ENCODE assay signal across 8 cellular contexts in genomic region chr1:67687649-67688048, GRCh38. TPM values are rescaled to one million over a fixed set of nuclear protein-coding genes. Genes with fewer than 3 reads are reported as not detected.
DNase-seq lines count a peak whose midpoint lies in the region; ATAC-seq and TF ChIP-seq lines count a peak whose summit lies in the region.

No MANE protein-coding gene starts in this region.

- H3K4me1 ChIP-seq in CD4-positive, alpha-beta memory T cell (ENCODE audit: insufficient read depth, low read length): peaks cover 19% of the 10 kb centered on the region
- H3K4me1 ChIP-seq in mesodermal cell (ENCODE audit: control insufficient read depth, insufficient read depth, low read length, poor library complexity, severe bottlenecking) (peaks cover 27% of the 10 kb centered on the region), adrenal gland (replicated peaks in 1 of 2) (peaks cover 12 to 27% of the 10 kb centered on the region in 2 donors)

- intact Hi-C loops in CD4-positive, alpha-beta memory T cell (cut with micrococcal nuclease): loop anchor here (2.0 kb wide), 1 partner anchor 73 kb away; no protein-coding TSS in a partner anchor
- intact Hi-C loops in adrenal gland (cut with DNase I): loop anchor here (5.0 to 10.0 kb wide), 2 partner anchors 123 to 145 kb away; partner anchors contain the start of gene GNG12 (in 1 of the 2)

- 45 to 71% methylated on average over 3 of the region's 4 CpGs for WGBS in mesodermal cell (ENCODE audit: insufficient coverage in 2 of 2), 2 experiments
- WGBS in adrenal gland, 4 donors: 68 to 77% (median 72%) methylated on average over 4 of the region's 4 CpGs

- CTCF ChIA-PET in CD4-positive, alpha-beta memory T cell (lab: Charles Lee; ENCODE audit: partially characterized antibody): interaction anchor here (4.3 to 5.0 kb wide), 2 partner anchors 72 to 126 kb away, joined by 12 to 46 read pairs; no protein-coding TSS in a partner anchor

- TF ChIP-seq POLR2A in adrenal gland (IDR thresholded peaks at IDR 0.05): no peak

- no peak overlapping the region for H3K27ac ChIP-seq in CD4-positive, alpha-beta memory T cell (ENCODE audit: low read depth, low read length)
- peak overlapping the region; percentile 96 for H3K27ac ChIP-seq in mesodermal cell (ENCODE audit: low read depth, low read length, severe bottlenecking)
- H3K27ac ChIP-seq in adrenal gland: no peak overlapping the region

- H3K4me1 Mint-ChIP-seq in CD4-positive, alpha-beta memory T cell: peaks cover 11 to 24% (median 18%) of the 10 kb centered on the region in 4 donors

- no peak for ATAC-seq in HG02840 (IDR thresholded peaks at IDR 0.05; ENCODE audit: low FRiP score, unreplicated experiment)
- no peak for ATAC-seq in HG03095 (IDR thresholded peaks at IDR 0.05; ENCODE audit: unreplicated experiment)

- no peak for TF ChIP-seq RAD21 in Ishikawa (IDR thresholded peaks at IDR 0.05; ENCODE audit: low read depth)

- H3K27ac Mint-ChIP-seq in CD4-positive, alpha-beta memory T cell: peak overlapping the region in 2 of 7 donors; percentile 3 to 7

- POLR2A ChIA-PET in CD4-positive, alpha-beta memory T cell (lab: Charles Lee; ENCODE audit: partially characterized antibody): no interaction called here

- H3K9me3 ChIP-seq in CD4-positive, alpha-beta memory T cell (ENCODE audit: control insufficient read depth in 1 of 2, low read length in 2 of 2): no peaks in the 10 kb centered on the region
- H3K9me3 ChIP-seq in mesodermal cell (ENCODE audit: control insufficient read depth, low read length) (no peaks in the 10 kb centered on the region), adrenal gland (replicated peaks in 1 of 3) (no peaks in the 10 kb centered on the region)

- H3K4me3 Mint-ChIP-seq in CD4-positive, alpha-beta memory T cell: peak overlapping the region in 5 of 8 donors; percentile 4 to 54 (median 11)

- H3K36me3 Mint-ChIP-seq in CD4-positive, alpha-beta memory T cell: peaks cover 4 to 14% of the 10 kb centered on the region in 2 donors

- H3K4me3 ChIP-seq in CD4-positive, alpha-beta memory T cell (ENCODE audit: low read length in 2 of 2): no peak overlapping the region
- H3K4me3 ChIP-seq in mesodermal cell (ENCODE audit: extremely low read depth, insufficient read depth, low read length, poor library complexity, severe bottlenecking): peak overlapping the region; percentile 92
- H3K4me3 ChIP-seq in adrenal gland: peak overlapping the region in 1 of 4 donors; percentile 64

- no peaks in the 10 kb centered on the region for H3K27me3 ChIP-seq in CD4-positive, alpha-beta memory T cell (ENCODE audit: insufficient read depth, low read length)
- no peaks in the 10 kb centered on the region for H3K27me3 ChIP-seq in adrenal gland

- H3K36me3 ChIP-seq in CD4-positive, alpha-beta memory T cell (ENCODE audit: insufficient read depth, low read length): no peaks in the 10 kb centered on the region
- H3K36me3 ChIP-seq in mesodermal cell (ENCODE audit: control insufficient read depth, insufficient read depth, low read length) (peaks cover 44% of the 10 kb centered on the region), adrenal gland (replicated peaks in 1 of 2) (peaks cover 0 to 6% of the 10 kb centered on the region in 2 donors)

- DNase-seq in CD4-positive, alpha-beta memory T cell: no peak
- peak; percentile 80 for DNase-seq in amniotic epithelial cell (ENCODE audit: low read depth)
- no peak for DNase-seq in NCI-H774 (lab: John Stamatoyannopoulos, UW)
- DNase-seq in adrenal gland: no peak

- H3K27me3 Mint-ChIP-seq in CD4-positive, alpha-beta memory T cell: no peaks in the 10 kb centered on the region

- no peaks in the 10 kb centered on the region for H3K9me3 Mint-ChIP-seq in CD4-positive, alpha-beta memory T cell

- TF ChIP-seq EP300 in Ishikawa (IDR thresholded peaks at IDR 0.05; ENCODE audit: borderline replicate concordance): no peak

- TF ChIP-seq CTCF in adrenal gland (IDR thresholded peaks at IDR 0.05): no peak

TF ChIP-seq in Ishikawa, 13 proteins besides CTCF, POLR2A, EP300 and RAD21:
- TF ChIP-seq REST (IDR thresholded peaks at IDR 0.05; ENCODE audit: low read depth) (no peak), TEAD4 (IDR thresholded peaks at IDR 0.05) (peak; percentile 69; the same call in 1 of the 2 replicates), TAF1 (IDR thresholded peaks at IDR 0.05; ENCODE audit: low read depth) (no peak), EGR1 (IDR thresholded peaks at IDR 0.05) (no peak), YY1 (IDR thresholded peaks at IDR 0.05; ENCODE audit: low read depth) (no peak), FOXM1 (IDR thresholded peaks at IDR 0.05; ENCODE audit: borderline replicate concordance, low read depth) (no peak), NFIC (IDR thresholded peaks at IDR 0.05) (0 out of 2 replicates have a peak, but pooled peaks have one; percentile 20), USF1 (IDR thresholded peaks at IDR 0.05) (no peak), TCF12 (IDR thresholded peaks at IDR 0.05; ENCODE audit: low read depth) (no peak), CREB1 (IDR thresholded peaks at IDR 0.05; ENCODE audit: low read depth) (no peak), ZBTB7A (IDR thresholded peaks at IDR 0.05; ENCODE audit: low read depth) (no peak), MAX (IDR thresholded peaks at IDR 0.05) (no peak), CEBPB (IDR thresholded peaks at IDR 0.05) (peak; percentile 33; the same call in 1 of the 2 replicates)
TF ChIP-seq in Ishikawa: peak in this region for 3.

RNA-seq across cellular contexts. Expression of gene GADD45A, which starts 2.6 kb away (rescaled TPM):
- 10 to 100 TPM; 25.3 to 26.8 TPM for total RNA-seq in CD4-positive, alpha-beta memory T cell
- 10 to 100 TPM in 1 of 2 donors, 1 to 10 TPM in 1; 6.4 to 21.3 TPM for polyA plus RNA-seq in CD4-positive, alpha-beta memory T cell
- polyA plus RNA-seq in mesodermal cell (2013, experiment 1 of 2): 94.2 TPM
- polyA plus RNA-seq in mesodermal cell (2013, experiment 2 of 2): 82.0 TPM
- 10 to 100 TPM in 5 of 8 donors, 1 to 10 TPM in 3; 5.3 to 26.9 (median 11.5) TPM for total RNA-seq in adrenal gland
- 10 to 100 TPM in 2 of 3 donors, 1 to 10 TPM in 1; 9.2 to 20.9 (median 19.6) TPM for polyA plus RNA-seq in adrenal gland
